In genomic region chr9:27033815-27034403, GRCh38 we compare ENCODE assay signal across 9 cellular contexts. TPM values are rescaled to one million over a fixed set of nuclear protein-coding genes. Genes with fewer than 3 reads are reported as not detected.
DNase-seq lines count a peak whose midpoint lies in the region; ATAC-seq and TF ChIP-seq lines count a peak whose summit lies in the region.
"Had no signal": no experiment of that assay in that cellular context is flagged by ENCODE, and none has a peak within 500 bp of the region (broad histone marks: within the 10 kb centered on the region; RNA-seq: fewer than 3 reads in every experiment).

No MANE protein-coding gene starts in this region.

- H3K9me3 ChIP-seq in transverse colon, result no peaks in the 10 kb centered on the region

- intact Hi-C loops in CD14-positive monocyte (cut with micrococcal nuclease), result no loop called here
- intact Hi-C loops in activated CD8-positive, alpha-beta T cell treated with anti-CD3 and anti-CD28 coated beads for 36 hours (cut with micrococcal nuclease), result loop anchor here (1.0 kb wide), 1 partner anchor 242 kb away; no protein-coding TSS in a partner anchor
- intact Hi-C loops in transverse colon (cut with DNase I; ENCODE audit: low total_unique reads), result loop anchor here (10.0 kb wide), 1 partner anchor 511 kb away; no protein-coding TSS in a partner anchor

- H3K27ac ChIP-seq in transverse colon, result no peak overlapping the region

- H3K36me3 ChIP-seq in transverse colon, result no peaks in the 10 kb centered on the region

- H3K4me3 Mint-ChIP-seq in CD14-positive monocyte, result no peak overlapping the region
- no peak overlapping the region for H3K4me3 Mint-ChIP-seq in activated CD8-positive, alpha-beta T cell treated with anti-CD3 and anti-CD28 coated beads for 36 hours
- no peak overlapping the region for H3K4me3 Mint-ChIP-seq in naive thymus-derived CD8-positive, alpha-beta T cell

- POLR2A ChIA-PET in activated CD8-positive, alpha-beta T cell treated with anti-CD3 and anti-CD28 coated beads for 36 hours (lab: Charles Lee), result no interaction called here
- POLR2A ChIA-PET in naive thymus-derived CD8-positive, alpha-beta T cell (lab: Charles Lee), result no interaction called here

- H3K4me1 Mint-ChIP-seq in CD14-positive monocyte, result peaks cover 2% of the 10 kb centered on the region
- H3K4me1 Mint-ChIP-seq in activated CD8-positive, alpha-beta T cell treated with anti-CD3 and anti-CD28 coated beads for 36 hours (ENCODE audit: low read depth), result no peaks in the 10 kb centered on the region
- no peaks in the 10 kb centered on the region for H3K4me1 Mint-ChIP-seq in naive thymus-derived CD8-positive, alpha-beta T cell

- 7 to 12% methylated on average over 4 of the region's 4 CpGs for WGBS in transverse colon (ENCODE audit: low coverage in 1 of 2), 2 donors

- in situ Hi-C loops in transverse colon (cut with MboI; ENCODE audit: low pct_ligation_motif_present in 1 of 4, low pct_unique_long_range_greater_than_20kb in 1 of 4, low sequenced_read_pairs in 3 of 4), result loop anchor here (5.0 to 25.0 kb wide), 4 partner anchors 241 to 528 kb away; partner anchors contain the start of genes C9orf72 (in 1 of the 4) and MOB3B (in 1 of the 4)

- no peak for TF ChIP-seq POLR2A in transverse colon (IDR thresholded peaks at IDR 0.05)

- TF ChIP-seq EP300 in transverse colon (IDR thresholded peaks at IDR 0.05; ENCODE audit: low read depth), result no peak

- no peaks in the 10 kb centered on the region for H3K4me1 ChIP-seq in transverse colon

- DNase-seq in CD14-positive monocyte (ENCODE audit: low spot score) (no peak), NCI-H226 (peak; percentile 1), transverse colon (peak; percentile 66)
- peak; percentile 74 for DNase-seq in activated CD8-positive, alpha-beta T cell treated with anti-CD3 and anti-CD28 coated beads for 36 hours
- DNase-seq in naive thymus-derived CD8-positive, alpha-beta T cell, result peak in 7 of 10 donors; percentile 10 to 38 (median 13)

- peaks cover 0 to 4% (median 0%) of the 10 kb centered on the region in 7 donors for H3K9me3 Mint-ChIP-seq in CD14-positive monocyte
- no peaks in the 10 kb centered on the region for H3K9me3 Mint-ChIP-seq in activated CD8-positive, alpha-beta T cell treated with anti-CD3 and anti-CD28 coated beads for 36 hours
- no peaks in the 10 kb centered on the region for H3K9me3 Mint-ChIP-seq in naive thymus-derived CD8-positive, alpha-beta T cell

- no peaks in the 10 kb centered on the region for H3K27me3 ChIP-seq in transverse colon

- TF ChIP-seq CTCF in CD14-positive monocyte (IDR thresholded peaks at IDR 0.05), result peak; percentile 81
- TF ChIP-seq CTCF in activated CD8-positive, alpha-beta T cell treated with anti-CD3 and anti-CD28 coated beads for 36 hours (IDR thresholded peaks at IDR 0.05), result peak; percentile 80
- TF ChIP-seq CTCF in transverse colon (IDR thresholded peaks at IDR 0.05), result peak; percentile 68 to 87 (median 80)

- H3K4me3 ChIP-seq in transverse colon, result no peak overlapping the region

- peaks cover 0 to 2% (median 0%) of the 10 kb centered on the region in 3 donors for H3K27me3 Mint-ChIP-seq in CD14-positive monocyte (ENCODE audit: low read depth in 3 of 3)
- no peaks in the 10 kb centered on the region for H3K27me3 Mint-ChIP-seq in activated CD8-positive, alpha-beta T cell treated with anti-CD3 and anti-CD28 coated beads for 36 hours
- H3K27me3 Mint-ChIP-seq in naive thymus-derived CD8-positive, alpha-beta T cell, result no peaks in the 10 kb centered on the region

- H3K36me3 Mint-ChIP-seq in CD14-positive monocyte, result peaks cover 0 to 4% of the 10 kb centered on the region in 2 donors
- peaks cover 7% of the 10 kb centered on the region for H3K36me3 Mint-ChIP-seq in activated CD8-positive, alpha-beta T cell treated with anti-CD3 and anti-CD28 coated beads for 36 hours (ENCODE audit: low read depth)
- H3K36me3 Mint-ChIP-seq in naive thymus-derived CD8-positive, alpha-beta T cell, result peaks cover 0 to 25% (median 15%) of the 10 kb centered on the region in 3 donors

- CTCF ChIA-PET in activated CD8-positive, alpha-beta T cell treated with anti-CD3 and anti-CD28 coated beads for 36 hours (lab: Charles Lee), result interaction anchor here (0.7 to 1.7 kb wide), 2 partner anchors 243 to 246 kb away, joined by 3 to 8 read pairs; no protein-coding TSS in a partner anchor

- peak; percentile 48 for ATAC-seq in GM18520 (IDR thresholded peaks at IDR 0.05; ENCODE audit: unreplicated experiment)
- peak; percentile 76 for ATAC-seq in HG03039 (IDR thresholded peaks at IDR 0.05; ENCODE audit: unreplicated experiment)
- ATAC-seq in activated CD8-positive, alpha-beta T cell treated with anti-CD3 and anti-CD28 coated beads for 36 hours, result peak; percentile 74
- ATAC-seq in esophagus mucosa, result peak; percentile 72
- ATAC-seq in naive thymus-derived CD8-positive, alpha-beta T cell, result no peak

- H3K27ac Mint-ChIP-seq in CD14-positive monocyte, result no peak overlapping the region
- no peak overlapping the region for H3K27ac Mint-ChIP-seq in activated CD8-positive, alpha-beta T cell treated with anti-CD3 and anti-CD28 coated beads for 36 hours
- no peak overlapping the region for H3K27ac Mint-ChIP-seq in naive thymus-derived CD8-positive, alpha-beta T cell

RNA-seq across cellular contexts. Expression of gene LRRC19, which starts 28.4 kb away (rescaled TPM):
- polyA plus RNA-seq in CD14-positive monocyte, result not detected
- total RNA-seq in activated CD8-positive, alpha-beta T cell treated with anti-CD3 and anti-CD28 coated beads for 36 hours, result not detected
- total RNA-seq in esophagus mucosa, result 0.08 TPM
- not detected for total RNA-seq in naive thymus-derived CD8-positive, alpha-beta T cell
- polyA plus RNA-seq in naive thymus-derived CD8-positive, alpha-beta T cell, result under 1 TPM in 1 of 3 donors, not detected in 2; 0.06 TPM
- total RNA-seq in transverse colon, result 100 to 1,000 TPM in 1 of 4 donors, 10 to 100 TPM in 3; 31.0 to 102 (median 86.3) TPM
- total RNA-seq: T-helper 2 cell treated with Interferon-gamma antibody and Interleukin-4, amounts not matched to agents 100 ng/mL and 5 ng/mL, for 36 hours had no signal

Comparison
In these comparisons a context has a peak if more than half of its experiments do, and no peak if none do; other contexts are left out.
1. ATAC-seq: peak in GM18520 (single experiment), HG03039 (single experiment), activated CD8-positive, alpha-beta T cell treated with anti-CD3 and anti-CD28 coated beads for 36 hours (single experiment) and esophagus mucosa (single experiment); none in naive thymus-derived CD8-positive, alpha-beta T cell (0 of 2).
2. RNA of gene LRRC19, which starts 28.4 kb away (total RNA-seq): 31.0 to 102 TPM in transverse colon; 0.08 TPM in esophagus mucosa (single experiment), not detected in activated CD8-positive, alpha-beta T cell treated with anti-CD3 and anti-CD28 coated beads for 36 hours and not detected in naive thymus-derived CD8-positive, alpha-beta T cell; every median in the first group is over 10 times any median in the second.
3. intact Hi-C loops: an anchor here in activated CD8-positive, alpha-beta T cell treated with anti-CD3 and anti-CD28 coated beads for 36 hours (1.0 kb wide) and transverse colon (10.0 kb wide); none called in CD14-positive monocyte.
4. Peak in every context shown above with its lines, with median percentiles within 50 percentile points of each other: CTCF ChIP-seq.